Comparison of ENCODE assay signal across 1 cellular context in genomic region chr20:37941332-37941731, GRCh38.
TF ChIP-seq lines count a peak whose summit lies in the region.

No MANE protein-coding gene starts in this region.

TF ChIP-seq in K562, 482 proteins besides CTCF, POLR2A, EP300 and RAD21 (continued from another document):
- peak; percentile 42; the same call in 1 of the 2 replicates for TF ChIP-seq GATA2 (CRISPR knock-in tag; IDR thresholded peaks at IDR 0.05)
- peak; percentile 68 for TF ChIP-seq CTCFL (IDR thresholded peaks at IDR 0.05; ENCODE audit: borderline replicate concordance, insufficient read depth, low read depth, low read length, poor library complexity, severe bottlenecking)
- TF ChIP-seq KLF16 (IDR thresholded peaks at IDR 0.05): no peak
- TF ChIP-seq SMC3 (conservative IDR thresholded peaks at IDR 0.05; ENCODE audit: insufficient read depth, low read depth, low read length): peak; percentile 24; the same call in 1 of the 2 replicates
- 0 out of 2 replicates have a peak, but pooled peaks have one; percentile 18 for TF ChIP-seq RB1 (IDR thresholded peaks at IDR 0.05; ENCODE audit: low read depth)
- peak; percentile 57 for TF ChIP-seq MYC (IDR thresholded peaks at IDR 0.05; ENCODE audit: low read depth, low read length)
- no peak for TF ChIP-seq MYC (CRISPR knock-in tag; IDR thresholded peaks at IDR 0.05; ENCODE audit: borderline replicate concordance, low read depth)
- no peak for TF ChIP-seq C11orf30 (IDR thresholded peaks at IDR 0.05; ENCODE audit: low read depth)
- peak; percentile 58; the same call in 1 of the 2 replicates for TF ChIP-seq BHLHE40 (IDR thresholded peaks at IDR 0.05; ENCODE audit: low read length)
- TF ChIP-seq TRIM24 (IDR thresholded peaks at IDR 0.05): no peak
- peak; percentile 77; the same call in 1 of the 2 replicates for TF ChIP-seq ZBTB7A (IDR thresholded peaks at IDR 0.05; ENCODE audit: borderline replicate concordance, control insufficient read depth, low read depth, low read length)
